In the genomic region with DNA sequence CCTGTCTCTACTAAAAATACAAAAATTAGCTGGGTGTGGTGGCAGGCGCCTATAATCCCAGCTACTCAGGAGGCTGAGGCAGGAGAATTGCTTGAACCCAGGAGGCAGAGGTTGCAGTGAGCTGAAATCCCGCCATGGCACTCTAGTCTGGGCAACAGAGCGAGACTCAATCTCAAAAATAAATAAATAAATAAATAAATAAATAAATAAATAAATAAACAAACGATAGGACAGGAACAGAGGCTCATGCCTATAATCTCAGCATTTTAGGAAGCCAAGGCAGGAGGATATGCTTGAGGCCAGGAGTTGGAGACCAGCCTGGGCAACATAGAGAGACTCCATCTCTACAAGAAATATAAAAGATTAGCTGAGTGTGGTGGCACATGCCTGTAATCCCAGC, we compare ENCODE assay signal across 15 cellular contexts. TPM values are rescaled to one million over a fixed set of nuclear protein-coding genes. Genes with fewer than 3 reads are reported as not detected.
"Had no signal": no experiment of that assay in that cellular context is flagged by ENCODE, and none has a peak within 500 bp of the region (broad histone marks: within the 10 kb centered on the region; RNA-seq: fewer than 3 reads in every experiment).

No MANE protein-coding gene starts in this region.

RNA-seq across cellular contexts. Expression of gene RTP3, which starts 24.4 kb away (rescaled TPM):
- total RNA-seq: activated B cell treated with CpG ODN at 0.5 μM for 24 hours; activated CD4-positive, alpha-beta memory T cell treated with anti-CD3 and anti-CD28 coated beads for 36 hours; activated CD4-positive, alpha-beta memory T cell treated with anti-CD3 and anti-CD28 coated beads, Interleukin-2, amount 10 ng/mL, durations not matched to agents 7 days and 5 days; activated CD4-positive, alpha-beta T cell treated with anti-CD3 and anti-CD28 coated beads for 36 hours; activated CD4-positive, alpha-beta T cell treated with anti-CD3 and anti-CD28 coated beads, Interleukin-2, amount 10 ng/mL, durations not matched to agents 24 days and 14 days; activated CD4-positive, alpha-beta T cell treated with anti-CD3 and anti-CD28 coated beads, Interleukin-2, amount 10 ng/mL, durations not matched to agents 7 days and 5 days; activated CD8-positive, alpha-beta memory T cell treated with anti-CD3 and anti-CD28 coated beads for 36 hours; activated CD8-positive, alpha-beta memory T cell treated with anti-CD3 and anti-CD28 coated beads, Interleukin-2, amount 10 ng/mL, durations not matched to agents 7 days and 5 days; activated CD8-positive, alpha-beta T cell treated with anti-CD3 and anti-CD28 coated beads for 36 hours; activated CD8-positive, alpha-beta T cell treated with anti-CD3 and anti-CD28 coated beads, Interleukin-2, amount 10 ng/mL, durations not matched to agents 7 days and 5 days; T-cell; T-helper 1 cell treated with Interleukin-12 subunit alpha and Interleukin-12 subunit beta and Interleukin-4 antibody, amounts not matched to agents 30 ng/mL and 1 ng/mL, for 36 hours; T-helper 17 cell; T-helper 2 cell treated with Interferon-gamma antibody and Interleukin-4, amounts not matched to agents 100 ng/mL and 5 ng/mL, for 36 hours; WTC11 had no signal

RNA-seq across cellular contexts. Expression of gene LRRC2, which starts 43.9 kb away (rescaled TPM):
- total RNA-seq: activated B cell treated with CpG ODN at 0.5 μM for 24 hours; activated CD4-positive, alpha-beta memory T cell treated with anti-CD3 and anti-CD28 coated beads for 36 hours; activated CD4-positive, alpha-beta T cell treated with anti-CD3 and anti-CD28 coated beads, Interleukin-2, amount 10 ng/mL, durations not matched to agents 24 days and 14 days; activated CD8-positive, alpha-beta memory T cell treated with anti-CD3 and anti-CD28 coated beads for 36 hours; activated CD8-positive, alpha-beta T cell treated with anti-CD3 and anti-CD28 coated beads for 36 hours; T-helper 2 cell treated with Interferon-gamma antibody and Interleukin-4, amounts not matched to agents 100 ng/mL and 5 ng/mL, for 36 hours had no signal

RNA-seq across cellular contexts. Expression of gene LTF, which starts 57.5 kb away (rescaled TPM):
- total RNA-seq: activated B cell treated with CpG ODN at 0.5 μM for 24 hours; activated CD4-positive, alpha-beta memory T cell treated with anti-CD3 and anti-CD28 coated beads for 36 hours; activated CD4-positive, alpha-beta memory T cell treated with anti-CD3 and anti-CD28 coated beads, Interleukin-2, amount 10 ng/mL, durations not matched to agents 7 days and 5 days; activated CD4-positive, alpha-beta T cell treated with anti-CD3 and anti-CD28 coated beads for 36 hours; activated CD4-positive, alpha-beta T cell treated with anti-CD3 and anti-CD28 coated beads, Interleukin-2, amount 10 ng/mL, durations not matched to agents 24 days and 14 days; activated CD4-positive, alpha-beta T cell treated with anti-CD3 and anti-CD28 coated beads, Interleukin-2, amount 10 ng/mL, durations not matched to agents 7 days and 5 days; activated CD8-positive, alpha-beta memory T cell treated with anti-CD3 and anti-CD28 coated beads for 36 hours; activated CD8-positive, alpha-beta memory T cell treated with anti-CD3 and anti-CD28 coated beads, Interleukin-2, amount 10 ng/mL, durations not matched to agents 7 days and 5 days; activated CD8-positive, alpha-beta T cell treated with anti-CD3 and anti-CD28 coated beads for 36 hours; activated CD8-positive, alpha-beta T cell treated with anti-CD3 and anti-CD28 coated beads, Interleukin-2, amount 10 ng/mL, durations not matched to agents 7 days and 5 days; T-helper 1 cell treated with Interleukin-12 subunit alpha and Interleukin-12 subunit beta and Interleukin-4 antibody, amounts not matched to agents 30 ng/mL and 1 ng/mL, for 36 hours; T-helper 17 cell; T-helper 2 cell treated with Interferon-gamma antibody and Interleukin-4, amounts not matched to agents 100 ng/mL and 5 ng/mL, for 36 hours had no signal
